In the genomic region with DNA sequence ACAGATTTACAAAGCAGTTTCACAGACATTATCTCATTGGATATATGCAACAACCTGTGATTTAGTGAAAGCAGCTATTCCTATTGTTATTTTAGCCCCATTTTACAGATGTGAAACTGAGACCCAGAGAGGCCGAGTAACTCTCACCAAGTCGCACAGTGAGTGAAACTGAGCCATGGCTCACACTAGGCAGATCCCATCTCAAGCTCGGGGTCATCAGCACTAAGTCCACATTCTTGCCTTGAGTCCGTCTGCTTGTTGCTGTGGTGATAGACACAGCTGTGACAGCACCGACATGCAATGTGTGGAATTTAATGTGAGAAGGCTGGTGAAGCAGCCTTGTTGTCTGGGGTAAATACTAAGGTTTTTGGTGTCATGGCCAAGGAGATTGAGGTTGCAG, we compare ENCODE assay signal across 9 cellular contexts. TPM values are rescaled to one million over a fixed set of nuclear protein-coding genes. Genes with fewer than 3 reads are reported as not detected.
DNase-seq lines count a peak whose midpoint lies in the region; ATAC-seq and FAIRE-seq lines count a peak whose summit lies in the region.
"Had no signal": no experiment of that assay in that cellular context is flagged by ENCODE, and none has a peak within 500 bp of the region (broad histone marks: within the 10 kb centered on the region; RNA-seq: fewer than 3 reads in every experiment).

No MANE protein-coding gene starts in this region.

- peak; percentile 98 for FAIRE-seq in GM19239 (lab: Jason Lieb, UNC)

- no peak overlapping the region for H3K27ac Mint-ChIP-seq in activated naive CD8-positive, alpha-beta T cell treated with anti-CD3 and anti-CD28 coated beads, Interleukin-2, amount 50 U/mL, for 24 hours

- no peak for DNase-seq in GM19239 (ENCODE audit: insufficient read length, low spot score)
- peak; percentile 26 for DNase-seq in HuH-7 (ENCODE audit: low spot score)
- DNase-seq in glomerular visceral epithelial cell (ENCODE audit: extremely low spot score): peak; percentile 83
- no peak for DNase-seq in effector CD4-positive, alpha-beta T cell
- no peak for DNase-seq in activated naive CD8-positive, alpha-beta T cell treated with anti-CD3 and anti-CD28 coated beads, Interleukin-2, amount 50 U/mL, for 24 hours
- DNase-seq: psoas muscle had no signal

- no peaks in the 10 kb centered on the region for H3K27me3 Mint-ChIP-seq in activated naive CD8-positive, alpha-beta T cell treated with anti-CD3 and anti-CD28 coated beads, Interleukin-2, amount 50 U/mL, for 24 hours

- H3K4me1 Mint-ChIP-seq in activated naive CD8-positive, alpha-beta T cell treated with anti-CD3 and anti-CD28 coated beads, Interleukin-2, amount 50 U/mL, for 24 hours: peaks cover 21% of the 10 kb centered on the region

- peak overlapping the region; percentile 36 for H3K27ac ChIP-seq in temporal lobe (ENCODE audit: low read depth, low read length)

- no peaks in the 10 kb centered on the region for H3K9me3 Mint-ChIP-seq in activated naive CD8-positive, alpha-beta T cell treated with anti-CD3 and anti-CD28 coated beads, Interleukin-2, amount 50 U/mL, for 24 hours

- H3K4me3 Mint-ChIP-seq in activated naive CD8-positive, alpha-beta T cell treated with anti-CD3 and anti-CD28 coated beads, Interleukin-2, amount 50 U/mL, for 24 hours: no peak overlapping the region

- no peak for ATAC-seq in HG03108 (IDR thresholded peaks at IDR 0.05; ENCODE audit: unreplicated experiment)
- ATAC-seq in activated naive CD8-positive, alpha-beta T cell treated with anti-CD3 and anti-CD28 coated beads, Interleukin-2, amount 50 U/mL, for 24 hours: no peak
- ATAC-seq in HG03097 (IDR thresholded peaks at IDR 0.05; ENCODE audit: low FRiP score, unreplicated experiment): no peak

- H3K36me3 Mint-ChIP-seq in activated naive CD8-positive, alpha-beta T cell treated with anti-CD3 and anti-CD28 coated beads, Interleukin-2, amount 50 U/mL, for 24 hours (ENCODE audit: low read depth): no peaks in the 10 kb centered on the region

RNA-seq across cellular contexts. Expression of a gene that starts 40.3 kb away (rescaled TPM):
- total RNA-seq in temporal lobe: 15.0 TPM

RNA-seq across cellular contexts. Expression of a gene that starts 47.2 kb away (rescaled TPM):
- 4.4 TPM for total RNA-seq in temporal lobe

Comparison
In these comparisons a context has a peak if more than half of its experiments do, and no peak if none do; other contexts are left out.
1. DNase-seq: peak in HuH-7 (single experiment) and glomerular visceral epithelial cell (single experiment); none in GM19239 (single experiment), effector CD4-positive, alpha-beta T cell (single experiment) and activated naive CD8-positive, alpha-beta T cell treated with anti-CD3 and anti-CD28 coated beads, Interleukin-2, amount 50 U/mL, for 24 hours (single experiment).